ENCODE assay signal across 9 cellular contexts in genomic region chr13:78674638-78675037, GRCh38.
"Had no signal": no experiment of that assay in that cellular context is flagged by ENCODE, and none has a peak within 500 bp of the region (broad histone marks: within the 10 kb centered on the region; RNA-seq: fewer than 3 reads in every experiment).

No MANE protein-coding gene starts in this region.

- H3K36me3 Mint-ChIP-seq: IgD-negative memory B cell had no signal

- H3K27ac ChIP-seq: HL-60, KMS-11 had no signal

- H3K4me3 ChIP-seq: K562 had no signal

- DNase-seq: IMR-90, KBM-7, KG1 had no signal

- H3K4me3 Mint-ChIP-seq: IgD-negative memory B cell had no signal

- H3K4me2 ChIP-seq: KMS-11 had no signal

- H3K9me3 Mint-ChIP-seq: IgD-negative memory B cell had no signal

- ATAC-seq: HepG2, K562 had no signal

- FAIRE-seq: HepG2, HTR-8/SVneo, K562 had no signal

- H3K9ac ChIP-seq: KMS-11 had no signal

- H3K4me1 Mint-ChIP-seq: IgD-negative memory B cell had no signal
